In the genomic region with DNA sequence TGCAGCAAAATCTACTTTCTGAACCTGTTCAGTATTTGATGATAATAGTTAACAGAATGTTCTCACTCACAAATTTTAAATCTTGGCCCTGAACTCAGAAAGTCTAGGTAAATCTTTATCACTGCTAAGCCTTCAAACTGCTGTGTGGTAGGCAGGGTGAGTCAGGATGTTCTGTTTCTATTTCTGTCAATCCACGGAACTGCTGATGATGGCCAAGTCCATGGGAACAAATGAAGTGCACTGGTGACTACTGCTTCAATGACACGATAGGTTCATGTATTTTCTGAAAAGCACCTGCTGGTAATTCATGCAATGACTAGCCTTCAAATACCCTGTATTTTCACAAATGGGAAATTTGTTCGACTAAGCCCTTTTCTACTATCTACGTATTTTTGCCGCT, we compare ENCODE assay signal across 11 cellular contexts. TPM values are rescaled to one million over a fixed set of nuclear protein-coding genes. Genes with fewer than 3 reads are reported as not detected.
A peak's percentile ranks its signal among the peaks of the same experiment; 100 is the strongest.
DNase-seq lines count a peak whose midpoint lies in the region; ATAC-seq and TF ChIP-seq lines count a peak whose summit lies in the region.
"Had no signal": no experiment of that assay in that cellular context is flagged by ENCODE, and none has a peak within 500 bp of the region (broad histone marks: within the 10 kb centered on the region; RNA-seq: fewer than 3 reads in every experiment).

No MANE protein-coding gene starts in this region.

- H3K27ac Mint-ChIP-seq in activated CD4-positive, alpha-beta memory T cell treated with anti-CD3 and anti-CD28 coated beads for 36 hours: peak overlapping the region; percentile 98
- H3K27ac Mint-ChIP-seq: T-helper 1 cell treated with Interleukin-12 subunit alpha and Interleukin-12 subunit beta and Interleukin-4 antibody, amounts not matched to agents 30 μg/mL and 1 μg/mL, for 36 hours had no signal

- peaks cover 47% of the 10 kb centered on the region for H3K4me1 Mint-ChIP-seq in activated CD4-positive, alpha-beta memory T cell treated with anti-CD3 and anti-CD28 coated beads for 36 hours (ENCODE audit: low read depth)

- no peak for TF ChIP-seq EP300 in gastroesophageal sphincter (IDR thresholded peaks at IDR 0.05)

- intact Hi-C loops in activated CD4-positive, alpha-beta memory T cell treated with anti-CD3 and anti-CD28 coated beads for 36 hours (cut with micrococcal nuclease): loop anchor here (1.0 to 2.0 kb wide), 7 partner anchors 8 to 195 kb away; partner anchors contain the start of genes CLASP1 and NIFK
- intact Hi-C loops in lower lobe of right lung (cut with DNase I): no loop called here

- no peaks in the 10 kb centered on the region for H3K79me2 ChIP-seq in ACC112 (ENCODE audit: control insufficient read depth, insufficient read depth, low read length, unreplicated experiment)

- peak overlapping the region; percentile 54 for H3K4me3 ChIP-seq in ACC112 (ENCODE audit: low read depth, low read length)
- no peak overlapping the region for H3K4me3 ChIP-seq in gastroesophageal sphincter
- no peak overlapping the region for H3K4me3 ChIP-seq in lower lobe of right lung
- no peak overlapping the region for H3K4me3 ChIP-seq in WERI-Rb-1 (ENCODE audit: low read depth, low read length)
- H3K4me3 ChIP-seq: suprapubic skin had no signal

- H3K9me3 ChIP-seq in gastroesophageal sphincter (no peaks in the 10 kb centered on the region), lower lobe of right lung (no peaks in the 10 kb centered on the region), WERI-Rb-1 (ENCODE audit: severe bottlenecking) (no peaks in the 10 kb centered on the region)
- H3K9me3 ChIP-seq: suprapubic skin had no signal

- ATAC-seq in gastroesophageal sphincter (peak; percentile 37), lower lobe of right lung (no peak), HG03097 (IDR thresholded peaks at IDR 0.05; ENCODE audit: low FRiP score, unreplicated experiment) (no peak)

- peak overlapping the region; percentile 44 for H3K4me3 Mint-ChIP-seq in activated CD4-positive, alpha-beta memory T cell treated with anti-CD3 and anti-CD28 coated beads for 36 hours
- H3K4me3 Mint-ChIP-seq: T-helper 1 cell treated with Interleukin-12 subunit alpha and Interleukin-12 subunit beta and Interleukin-4 antibody, amounts not matched to agents 30 μg/mL and 1 μg/mL, for 36 hours had no signal

- H3K27me3 Mint-ChIP-seq in activated CD4-positive, alpha-beta memory T cell treated with anti-CD3 and anti-CD28 coated beads for 36 hours: no peaks in the 10 kb centered on the region

- WGBS in gastroesophageal sphincter (ENCODE audit: low coverage in 1 of 2), 2 donors: 52 to 64% methylated on average over 2 to 5 of the region's 5 CpGs

- POLR2A ChIA-PET in activated CD4-positive, alpha-beta memory T cell treated with anti-CD3 and anti-CD28 coated beads for 36 hours (lab: Charles Lee): interaction anchor here (0.6 to 4.2 kb wide), 7 partner anchors 12 to 194 kb away, joined by 3 to 64 read pairs (median 3); partner anchors contain the start of genes CLASP1 and RNU4ATAC

- CTCF ChIA-PET in activated CD4-positive, alpha-beta memory T cell treated with anti-CD3 and anti-CD28 coated beads for 36 hours (lab: Charles Lee): interaction anchor here (0.6 to 4.6 kb wide), 7 partner anchors 13 to 320 kb away, joined by 3 to 26 read pairs (median 4); partner anchors contain the start of genes NIFK and RNU4ATAC

- TF ChIP-seq CTCF in gastroesophageal sphincter (IDR thresholded peaks at IDR 0.05) (no peak), lower lobe of right lung (IDR thresholded peaks at IDR 0.05) (no peak), WERI-Rb-1 (IDR thresholded peaks at IDR 0.05; ENCODE audit: low read depth, low read length) (no peak)

- H3K9me3 Mint-ChIP-seq in activated CD4-positive, alpha-beta memory T cell treated with anti-CD3 and anti-CD28 coated beads for 36 hours: no peaks in the 10 kb centered on the region
- H3K9me3 Mint-ChIP-seq: T-helper 1 cell treated with Interleukin-12 subunit alpha and Interleukin-12 subunit beta and Interleukin-4 antibody, amounts not matched to agents 30 μg/mL and 1 μg/mL, for 36 hours had no signal

- H3K36me3 Mint-ChIP-seq in activated CD4-positive, alpha-beta memory T cell treated with anti-CD3 and anti-CD28 coated beads for 36 hours: peaks cover 15% of the 10 kb centered on the region

- H3K36me3 ChIP-seq in ACC112 (ENCODE audit: insufficient read depth, low read length) (peaks cover 9% of the 10 kb centered on the region), gastroesophageal sphincter (peaks cover 0 to 18% of the 10 kb centered on the region in 2 donors), lower lobe of right lung (peaks cover 15% of the 10 kb centered on the region), WERI-Rb-1 (peaks cover 12% of the 10 kb centered on the region)

- H3K27ac ChIP-seq in ACC112 (ENCODE audit: low read depth, low read length): peak overlapping the region; percentile 97
- H3K27ac ChIP-seq in gastroesophageal sphincter: no peak overlapping the region
- H3K27ac ChIP-seq in lower lobe of right lung: no peak overlapping the region
- no peak overlapping the region for H3K27ac ChIP-seq in WERI-Rb-1
- H3K27ac ChIP-seq: suprapubic skin had no signal

- no peaks in the 10 kb centered on the region for H3K27me3 ChIP-seq in ACC112 (ENCODE audit: insufficient read depth, low read length)
- no peaks in the 10 kb centered on the region for H3K27me3 ChIP-seq in gastroesophageal sphincter
- no peaks in the 10 kb centered on the region for H3K27me3 ChIP-seq in lower lobe of right lung (ENCODE audit: low read depth)
- H3K27me3 ChIP-seq in WERI-Rb-1 (ENCODE audit: insufficient read depth, low read depth, severe bottlenecking): no peaks in the 10 kb centered on the region
- H3K27me3 ChIP-seq: suprapubic skin had no signal

- H3K4me1 ChIP-seq in ACC112 (ENCODE audit: control insufficient read depth, insufficient read depth, low read length, unreplicated experiment) (peaks cover 19% of the 10 kb centered on the region), gastroesophageal sphincter (peaks cover 0 to 11% (median 0%) of the 10 kb centered on the region in 3 donors), lower lobe of right lung (no peaks in the 10 kb centered on the region)

- peak; percentile 70 for DNase-seq in EL
- DNase-seq in activated CD4-positive, alpha-beta memory T cell treated with anti-CD3 and anti-CD28 coated beads for 36 hours: peak; percentile 74
- no peak for DNase-seq in lower lobe of right lung
- no peak for DNase-seq in NK-92 treated with Interleukin-12 subunit alpha and Interleukin-12 subunit beta, amount 100 ng/mL, for 24 hours (lab: John Stamatoyannopoulos, UW)
- DNase-seq in WERI-Rb-1: no peak
- DNase-seq: NCI-H1694 treated with DMSO at 0.1 percent for 48 hours had no signal

- peak overlapping the region; percentile 40 for H2AFZ ChIP-seq in ACC112 (ENCODE audit: low read length, unreplicated experiment)

- no peak for TF ChIP-seq POLR2A in gastroesophageal sphincter (IDR thresholded peaks at IDR 0.05)

RNA-seq across cellular contexts. Expression of gene NIFK, which starts 14.2 kb away (rescaled TPM):
- 100 to 1,000 TPM; 244 to 252 TPM for total RNA-seq in activated CD4-positive, alpha-beta memory T cell treated with anti-CD3 and anti-CD28 coated beads for 36 hours
- 10 to 100 TPM; 16.2 to 92.7 (median 46.7) TPM for total RNA-seq in gastroesophageal sphincter
- total RNA-seq in lower lobe of right lung: 29.8 TPM

RNA-seq across cellular contexts. Expression of gene TSN, which starts 33.0 kb away (rescaled TPM):
- 10 to 100 TPM; 68.8 to 74.5 TPM for total RNA-seq in activated CD4-positive, alpha-beta memory T cell treated with anti-CD3 and anti-CD28 coated beads for 36 hours
- total RNA-seq in gastroesophageal sphincter (10 to 100 TPM; 29.9 to 41.7 (median 33.7) TPM), lower lobe of right lung (36.2 TPM)

Comparison
In these comparisons a context has a peak if more than half of its experiments do, and no peak if none do; other contexts are left out.
1. DNase-seq: peak in EL (single experiment) and activated CD4-positive, alpha-beta memory T cell treated with anti-CD3 and anti-CD28 coated beads for 36 hours (single experiment); none in lower lobe of right lung (single experiment), NK-92 treated with Interleukin-12 subunit alpha and Interleukin-12 subunit beta, amount 100 ng/mL, for 24 hours (single experiment) and WERI-Rb-1 (single experiment).